ENCODE assay signal across 1 cellular context in the genomic region with DNA sequence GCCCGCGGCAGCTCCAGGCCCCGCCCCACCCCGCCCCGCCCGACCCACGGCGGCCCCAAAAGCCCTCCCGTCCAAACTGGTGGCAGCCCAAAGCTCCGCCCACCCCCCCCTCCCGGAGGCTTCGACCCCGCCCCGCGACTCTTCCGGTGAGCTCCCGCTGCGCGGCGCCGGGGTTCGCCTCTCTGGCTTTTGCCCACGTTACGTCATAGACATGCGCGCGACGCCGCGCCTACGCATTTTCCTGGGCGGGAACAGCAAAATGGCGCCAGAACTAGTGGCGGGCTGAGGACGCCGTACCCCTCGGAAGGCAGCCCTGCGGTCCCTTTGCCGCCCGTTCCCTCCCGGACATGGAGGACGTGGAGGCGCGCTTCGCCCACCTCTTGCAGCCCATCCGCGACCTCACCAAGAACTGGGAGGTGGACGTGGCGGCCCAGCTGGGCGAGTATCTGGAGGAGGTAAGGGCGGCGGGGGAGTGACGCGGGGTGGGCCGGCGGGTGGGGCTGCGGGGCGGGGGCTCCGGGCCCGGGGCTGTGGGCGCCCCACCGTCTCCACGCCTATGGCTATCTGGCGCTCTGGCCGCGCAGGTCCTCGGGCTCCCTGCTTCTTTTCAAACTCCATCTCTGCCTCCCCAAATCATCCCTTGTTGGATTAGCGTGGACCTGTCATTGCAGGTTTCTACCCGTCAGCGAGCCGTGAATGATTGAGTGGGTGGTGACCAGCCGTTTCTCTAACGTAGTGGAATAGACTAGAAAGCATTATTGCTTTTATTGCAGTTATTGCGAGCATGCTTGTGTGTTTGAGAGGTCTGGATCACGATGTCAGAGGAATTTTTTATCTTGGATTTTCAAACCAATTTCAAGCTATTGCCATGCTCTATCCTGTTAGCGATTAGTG.
TF ChIP-seq lines count a peak whose summit lies in the region.

Gene NCAPH2 (plus strand): TSS at position 234 of the 894 bp plus-strand sequence. CDS start 114 bp downstream, at position 348.

TF ChIP-seq in HepG2, 621 proteins besides CTCF, POLR2A, EP300 and RAD21 (continues in another document):
- TF ChIP-seq ZBTB40 (IDR thresholded peaks at IDR 0.05) (no peak), ZBTB40 (CRISPR knock-in tag; IDR thresholded peaks at IDR 0.05) (peak; percentile 19; the same call in 1 of the 2 replicates), NR2F1 (CRISPR knock-in tag; IDR thresholded peaks at IDR 0.05) (no peak), DR1 (CRISPR knock-in tag; IDR thresholded peaks at IDR 0.05) (peak; percentile 74), ZNF251 (CRISPR knock-in tag; IDR thresholded peaks at IDR 0.05) (no peak), MLLT10 (CRISPR knock-in tag; IDR thresholded peaks at IDR 0.05) (no peak), ZMYM3 (CRISPR knock-in tag; IDR thresholded peaks at IDR 0.05) (no peak), ZNF737 (CRISPR knock-in tag; IDR thresholded peaks at IDR 0.05; ENCODE audit: borderline replicate concordance) (no peak), ZNF644 (CRISPR knock-in tag; IDR thresholded peaks at IDR 0.05; ENCODE audit: low read depth) (no peak), KDM2A (CRISPR knock-in tag; IDR thresholded peaks at IDR 0.05; ENCODE audit: borderline replicate concordance, low read depth) (peak; percentile 67; the same call in 1 of the 2 replicates), PREB (CRISPR knock-in tag; IDR thresholded peaks at IDR 0.05) (no peak), GATA4 (IDR thresholded peaks at IDR 0.05; ENCODE audit: borderline replicate concordance, low read depth) (no peak), IKZF1 (IDR thresholded peaks at IDR 0.05) (no peak), EED (CRISPR knock-in tag; IDR thresholded peaks at IDR 0.05) (no peak), NR2F6 (IDR thresholded peaks at IDR 0.05) (no peak), NR2F6 (CRISPR knock-in tag; IDR thresholded peaks at IDR 0.05) (0 out of 2 replicates have a peak, but pooled peaks have one; percentile 11), HOXA9 (CRISPR knock-in tag; IDR thresholded peaks at IDR 0.05; ENCODE audit: borderline replicate concordance) (no peak), ZNF30 (CRISPR knock-in tag; IDR thresholded peaks at IDR 0.05) (no peak), TBP (CRISPR knock-in tag; IDR thresholded peaks at IDR 0.05) (no peak), HDAC2 (CRISPR knock-in tag; IDR thresholded peaks at IDR 0.05) (peak; percentile 85), ZNF232 (CRISPR knock-in tag; IDR thresholded peaks at IDR 0.05; ENCODE audit: borderline replicate concordance) (peak; percentile 84; the same call in 1 of the 2 replicates), HCFC1 (IDR thresholded peaks at IDR 0.05; ENCODE audit: low read depth, low read length) (peak; percentile 63), KDM5B (CRISPR knock-in tag; IDR thresholded peaks at IDR 0.05; ENCODE audit: borderline replicate concordance) (peak; percentile 38; the same call in 1 of the 2 replicates), THYN1 (CRISPR knock-in tag; IDR thresholded peaks at IDR 0.05; ENCODE audit: borderline replicate concordance, low read depth) (no peak), ZNF33A (CRISPR knock-in tag; IDR thresholded peaks at IDR 0.05; ENCODE audit: borderline replicate concordance) (no peak), PAF1 (CRISPR knock-in tag; IDR thresholded peaks at IDR 0.05) (no peak), ZC3H4 (CRISPR knock-in tag; IDR thresholded peaks at IDR 0.05; ENCODE audit: borderline replicate concordance) (no peak), SMC3 (IDR thresholded peaks at IDR 0.05; ENCODE audit: low read length) (no peak), CERS6 (CRISPR knock-in tag; IDR thresholded peaks at IDR 0.05) (no peak), SPEN (CRISPR knock-in tag; IDR thresholded peaks at IDR 0.05; ENCODE audit: low read depth) (peak; percentile 92), HIC2 (CRISPR knock-in tag; IDR thresholded peaks at IDR 0.05; ENCODE audit: low read depth) (no peak), NAIF1 (CRISPR knock-in tag; IDR thresholded peaks at IDR 0.05; ENCODE audit: borderline replicate concordance) (no peak)
- TF ChIP-seq, protein P1, sequence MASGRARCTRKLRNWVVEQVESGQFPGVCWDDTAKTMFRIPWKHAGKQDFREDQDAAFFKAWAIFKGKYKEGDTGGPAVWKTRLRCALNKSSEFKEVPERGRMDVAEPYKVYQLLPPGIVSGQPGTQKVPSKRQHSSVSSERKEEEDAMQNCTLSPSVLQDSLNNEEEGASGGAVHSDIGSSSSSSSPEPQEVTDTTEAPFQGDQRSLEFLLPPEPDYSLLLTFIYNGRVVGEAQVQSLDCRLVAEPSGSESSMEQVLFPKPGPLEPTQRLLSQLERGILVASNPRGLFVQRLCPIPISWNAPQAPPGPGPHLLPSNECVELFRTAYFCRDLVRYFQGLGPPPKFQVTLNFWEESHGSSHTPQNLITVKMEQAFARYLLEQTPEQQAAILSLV (CRISPR knock-in tag; IDR thresholded peaks at IDR 0.05; ENCODE audit: borderline replicate concordance) = 0 out of 2 replicates have a peak, but pooled peaks have one; percentile 39
- TF ChIP-seq, protein P2, sequence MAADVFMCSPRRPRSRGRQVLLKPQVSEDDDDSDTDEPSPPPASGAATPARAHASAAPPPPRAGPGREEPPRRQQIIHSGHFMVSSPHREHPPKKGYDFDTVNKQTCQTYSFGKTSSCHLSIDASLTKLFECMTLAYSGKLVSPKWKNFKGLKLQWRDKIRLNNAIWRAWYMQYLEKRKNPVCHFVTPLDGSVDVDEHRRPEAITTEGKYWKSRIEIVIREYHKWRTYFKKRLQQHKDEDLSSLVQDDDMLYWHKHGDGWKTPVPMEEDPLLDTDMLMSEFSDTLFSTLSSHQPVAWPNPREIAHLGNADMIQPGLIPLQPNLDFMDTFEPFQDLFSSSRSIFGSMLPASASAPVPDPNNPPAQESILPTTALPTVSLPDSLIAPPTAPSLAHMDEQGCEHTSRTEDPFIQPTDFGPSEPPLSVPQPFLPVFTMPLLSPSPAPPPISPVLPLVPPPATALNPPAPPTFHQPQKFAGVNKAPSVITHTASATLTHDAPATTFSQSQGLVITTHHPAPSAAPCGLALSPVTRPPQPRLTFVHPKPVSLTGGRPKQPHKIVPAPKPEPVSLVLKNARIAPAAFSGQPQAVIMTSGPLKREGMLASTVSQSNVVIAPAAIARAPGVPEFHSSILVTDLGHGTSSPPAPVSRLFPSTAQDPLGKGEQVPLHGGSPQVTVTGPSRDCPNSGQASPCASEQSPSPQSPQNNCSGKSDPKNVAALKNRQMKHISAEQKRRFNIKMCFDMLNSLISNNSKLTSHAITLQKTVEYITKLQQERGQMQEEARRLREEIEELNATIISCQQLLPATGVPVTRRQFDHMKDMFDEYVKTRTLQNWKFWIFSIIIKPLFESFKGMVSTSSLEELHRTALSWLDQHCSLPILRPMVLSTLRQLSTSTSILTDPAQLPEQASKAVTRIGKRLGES (CRISPR knock-in tag; IDR thresholded peaks at IDR 0.05; ENCODE audit: borderline replicate concordance) = no peak
- TF ChIP-seq, protein P3, sequence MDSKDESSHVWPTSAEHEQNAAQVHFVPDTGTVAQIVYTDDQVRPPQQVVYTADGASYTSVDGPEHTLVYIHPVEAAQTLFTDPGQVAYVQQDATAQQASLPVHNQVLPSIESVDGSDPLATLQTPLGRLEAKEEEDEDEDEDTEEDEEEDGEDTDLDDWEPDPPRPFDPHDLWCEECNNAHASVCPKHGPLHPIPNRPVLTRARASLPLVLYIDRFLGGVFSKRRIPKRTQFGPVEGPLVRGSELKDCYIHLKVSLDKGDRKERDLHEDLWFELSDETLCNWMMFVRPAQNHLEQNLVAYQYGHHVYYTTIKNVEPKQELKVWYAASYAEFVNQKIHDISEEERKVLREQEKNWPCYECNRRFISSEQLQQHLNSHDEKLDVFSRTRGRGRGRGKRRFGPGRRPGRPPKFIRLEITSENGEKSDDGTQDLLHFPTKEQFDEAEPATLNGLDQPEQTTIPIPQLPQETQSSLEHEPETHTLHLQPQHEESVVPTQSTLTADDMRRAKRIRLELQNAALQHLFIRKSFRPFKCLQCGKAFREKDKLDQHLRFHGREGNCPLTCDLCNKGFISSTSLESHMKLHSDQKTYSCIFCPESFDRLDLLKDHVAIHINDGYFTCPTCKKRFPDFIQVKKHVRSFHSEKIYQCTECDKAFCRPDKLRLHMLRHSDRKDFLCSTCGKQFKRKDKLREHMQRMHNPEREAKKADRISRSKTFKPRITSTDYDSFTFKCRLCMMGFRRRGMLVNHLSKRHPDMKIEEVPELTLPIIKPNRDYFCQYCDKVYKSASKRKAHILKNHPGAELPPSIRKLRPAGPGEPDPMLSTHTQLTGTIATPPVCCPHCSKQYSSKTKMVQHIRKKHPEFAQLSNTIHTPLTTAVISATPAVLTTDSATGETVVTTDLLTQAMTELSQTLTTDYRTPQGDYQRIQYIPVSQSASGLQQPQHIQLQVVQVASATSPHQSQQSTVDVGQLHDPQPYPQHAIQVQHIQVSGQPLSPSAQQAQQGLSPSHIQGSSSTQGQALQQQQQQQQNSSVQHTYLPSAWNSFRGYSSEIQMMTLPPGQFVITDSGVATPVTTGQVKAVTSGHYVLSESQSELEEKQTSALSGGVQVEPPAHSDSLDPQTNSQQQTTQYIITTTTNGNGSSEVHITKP (CRISPR knock-in tag; IDR thresholded peaks at IDR 0.05; ENCODE audit: low read depth) = no peak
